ENCODE assay signal across 11 cellular contexts in the genomic region with DNA sequence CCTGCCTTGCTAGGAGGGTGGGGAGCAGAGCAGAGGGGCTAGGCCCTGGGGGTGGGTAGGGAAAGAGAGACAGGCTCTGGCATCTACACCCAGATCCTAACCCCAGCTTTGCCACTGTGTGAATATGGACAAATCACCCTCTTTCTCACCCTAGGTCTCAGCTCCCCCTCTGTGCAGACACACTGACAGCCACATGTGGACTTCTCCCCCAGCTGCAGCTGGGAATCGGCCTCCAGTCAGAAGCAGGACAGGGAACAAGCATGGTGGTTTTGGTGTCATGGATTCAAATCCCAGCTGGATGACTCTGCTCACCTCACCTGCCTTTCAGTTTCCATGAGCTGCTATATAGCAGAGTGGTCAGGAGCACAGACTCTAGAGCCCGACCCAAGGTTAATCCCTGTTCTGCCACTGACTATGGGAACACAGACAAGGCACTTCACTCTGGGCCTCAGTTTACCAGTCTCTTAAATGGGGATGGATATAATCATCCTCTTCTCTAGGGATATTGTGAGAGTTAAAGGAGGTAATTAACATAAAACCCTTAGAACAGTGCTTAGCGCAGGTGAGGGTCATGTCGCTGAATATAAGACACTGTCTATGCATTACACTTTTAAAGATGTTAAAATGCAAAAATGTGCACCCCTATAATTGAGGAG.
"Had no signal": no experiment of that assay in that cellular context is flagged by ENCODE, and none has a peak within 500 bp of the region (broad histone marks: within the 10 kb centered on the region; RNA-seq: fewer than 3 reads in every experiment).

No MANE protein-coding gene starts in this region.

- DNase-seq: activated CD4-positive, alpha-beta T cell treated with anti-CD3 and anti-CD28 coated beads for 1 hour; activated naive CD4-positive, alpha-beta T cell treated with Interleukin-2 at 50 U/mL for 16 hours; activated naive CD8-positive, alpha-beta T cell treated with anti-CD3 and anti-CD28 coated beads, Interleukin-2, amount 10 ng/mL, durations not matched to agents 7 days and 5 days; amygdala; foreskin fibroblast; nephron progenitor cell; nucleus accumbens; trophoblast cell had no signal

- ATAC-seq: left cardiac atrium had no signal

- H3K36me3 ChIP-seq: cardiac muscle cell, suprapubic skin had no signal

- H3K27ac ChIP-seq: cardiac muscle cell, suprapubic skin had no signal

- H3K4me3 ChIP-seq: cardiac muscle cell, suprapubic skin had no signal

- H3K9me3 ChIP-seq: suprapubic skin had no signal

- H3K27me3 ChIP-seq: cardiac muscle cell, suprapubic skin had no signal
